18 cellular contexts compared by ENCODE assay signal in genomic region chr1:203179328-203180009, GRCh38. TPM values are rescaled to one million over a fixed set of nuclear protein-coding genes. Genes with fewer than 3 reads are reported as not detected.
"Had no signal": no experiment of that assay in that cellular context is flagged by ENCODE, and none has a peak within 500 bp of the region (broad histone marks: within the 10 kb centered on the region; RNA-seq: fewer than 3 reads in every experiment).

No MANE protein-coding gene starts in this region.

- H3K4me1 ChIP-seq: gastroesophageal sphincter, sigmoid colon had no signal

- H3K4me3 ChIP-seq: adrenal gland, cardiac muscle cell, dorsolateral prefrontal cortex, gastroesophageal sphincter, ovary, sigmoid colon, thoracic aorta had no signal

- H3K36me3 ChIP-seq: adrenal gland, cardiac muscle cell, gastroesophageal sphincter, ovary, sigmoid colon, thoracic aorta had no signal

- DNase-seq: activated CD4-positive, alpha-beta memory T cell treated with anti-CD3 and anti-CD28 coated beads for 36 hours; activated CD8-positive, alpha-beta memory T cell treated with anti-CD3 and anti-CD28 coated beads, Interleukin-2, amount 10 ng/mL, durations not matched to agents 7 days and 5 days; activated T-cell treated with anti-CD3 and anti-CD28 coated beads, Interleukin-2, amount 50 U/mL, for 24 hours; adrenal gland; erythroblast; islet precursor cell; ovary; sigmoid colon; stimulated activated CD4-positive, alpha-beta T cell treated with anti-CD3 and anti-CD28 coated beads, Interleukin-2, amount 100 ng/mL, for 24 hours; T-cell; T-helper 9 cell had no signal

- H3K27me3 Mint-ChIP-seq: activated naive CD4-positive, alpha-beta T cell treated with anti-CD3 and anti-CD28 coated beads, Interleukin-2, amount 50 U/mL, for 24 hours; natural killer cell treated with Interleukin-12 subunit alpha and Interleukin-12 subunit beta and Interleukin-15 and Interleukin-18, amount 100 ng/mL, for 72 hours had no signal

- H3K27ac ChIP-seq: adrenal gland, cardiac muscle cell, dorsolateral prefrontal cortex, gastroesophageal sphincter, ovary, sigmoid colon, thoracic aorta had no signal

- H3K9me3 ChIP-seq: adrenal gland, gastroesophageal sphincter, ovary, sigmoid colon, thoracic aorta had no signal

- H3K36me3 Mint-ChIP-seq: activated CD4-positive, alpha-beta memory T cell treated with anti-CD3 and anti-CD28 coated beads for 36 hours; activated CD8-positive, alpha-beta memory T cell treated with anti-CD3 and anti-CD28 coated beads, Interleukin-2, amount 10 ng/mL, durations not matched to agents 7 days and 5 days; activated naive CD4-positive, alpha-beta T cell treated with anti-CD3 and anti-CD28 coated beads, Interleukin-2, amount 50 U/mL, for 24 hours; natural killer cell treated with Interleukin-12 subunit alpha and Interleukin-12 subunit beta and Interleukin-15 and Interleukin-18, amount 100 ng/mL, for 72 hours; T-cell had no signal

- H3K27me3 ChIP-seq: adrenal gland, cardiac muscle cell, dorsolateral prefrontal cortex, gastroesophageal sphincter, ovary had no signal

- H3K4me1 Mint-ChIP-seq: activated CD8-positive, alpha-beta memory T cell treated with anti-CD3 and anti-CD28 coated beads, Interleukin-2, amount 10 ng/mL, durations not matched to agents 7 days and 5 days; activated naive CD4-positive, alpha-beta T cell treated with anti-CD3 and anti-CD28 coated beads, Interleukin-2, amount 50 U/mL, for 24 hours; T-cell had no signal

- H3K27ac Mint-ChIP-seq: activated CD4-positive, alpha-beta memory T cell treated with anti-CD3 and anti-CD28 coated beads for 36 hours; activated CD8-positive, alpha-beta memory T cell treated with anti-CD3 and anti-CD28 coated beads, Interleukin-2, amount 10 ng/mL, durations not matched to agents 7 days and 5 days; activated naive CD4-positive, alpha-beta T cell treated with anti-CD3 and anti-CD28 coated beads, Interleukin-2, amount 50 U/mL, for 24 hours; activated T-cell treated with anti-CD3 and anti-CD28 coated beads, Interleukin-2, amount 50 U/mL, for 24 hours; natural killer cell treated with Interleukin-12 subunit alpha and Interleukin-12 subunit beta and Interleukin-15 and Interleukin-18, amount 100 ng/mL, for 72 hours; T-cell had no signal

- H3K4me3 Mint-ChIP-seq: activated CD4-positive, alpha-beta memory T cell treated with anti-CD3 and anti-CD28 coated beads for 36 hours; activated CD8-positive, alpha-beta memory T cell treated with anti-CD3 and anti-CD28 coated beads, Interleukin-2, amount 10 ng/mL, durations not matched to agents 7 days and 5 days; activated naive CD4-positive, alpha-beta T cell treated with anti-CD3 and anti-CD28 coated beads, Interleukin-2, amount 50 U/mL, for 24 hours; activated T-cell treated with anti-CD3 and anti-CD28 coated beads, Interleukin-2, amount 50 U/mL, for 24 hours; natural killer cell treated with Interleukin-12 subunit alpha and Interleukin-12 subunit beta and Interleukin-15 and Interleukin-18, amount 100 ng/mL, for 72 hours; T-cell had no signal

- ATAC-seq: activated CD8-positive, alpha-beta memory T cell treated with anti-CD3 and anti-CD28 coated beads, Interleukin-2, amount 10 ng/mL, durations not matched to agents 7 days and 5 days; gastroesophageal sphincter; natural killer cell treated with Interleukin-12 subunit alpha and Interleukin-12 subunit beta and Interleukin-15 and Interleukin-18, amount 100 ng/mL, for 72 hours; T-cell had no signal

- H3K9me3 Mint-ChIP-seq: activated CD4-positive, alpha-beta memory T cell treated with anti-CD3 and anti-CD28 coated beads for 36 hours; activated naive CD4-positive, alpha-beta T cell treated with anti-CD3 and anti-CD28 coated beads, Interleukin-2, amount 50 U/mL, for 24 hours; activated T-cell treated with anti-CD3 and anti-CD28 coated beads, Interleukin-2, amount 50 U/mL, for 24 hours; natural killer cell treated with Interleukin-12 subunit alpha and Interleukin-12 subunit beta and Interleukin-15 and Interleukin-18, amount 100 ng/mL, for 72 hours; T-cell had no signal

RNA-seq across cellular contexts. Expression of gene MYBPH, which starts 3.8 kb away (rescaled TPM):
- total RNA-seq: activated CD4-positive, alpha-beta memory T cell treated with anti-CD3 and anti-CD28 coated beads for 36 hours; activated CD8-positive, alpha-beta memory T cell treated with anti-CD3 and anti-CD28 coated beads, Interleukin-2, amount 10 ng/mL, durations not matched to agents 7 days and 5 days; adrenal gland; gastroesophageal sphincter; natural killer cell treated with Interleukin-12 subunit alpha and Interleukin-12 subunit beta and Interleukin-15 and Interleukin-18, amount 100 ng/mL, for 72 hours; sigmoid colon; T-cell; thoracic aorta had no signal
- polyA plus RNA-seq: sigmoid colon, urinary bladder had no signal

RNA-seq across cellular contexts. Expression of gene CHI3L1, which starts 7.0 kb away (rescaled TPM):
- total RNA-seq: activated CD4-positive, alpha-beta memory T cell treated with anti-CD3 and anti-CD28 coated beads for 36 hours; activated CD8-positive, alpha-beta memory T cell treated with anti-CD3 and anti-CD28 coated beads, Interleukin-2, amount 10 ng/mL, durations not matched to agents 7 days and 5 days; cardiac muscle cell had no signal

RNA-seq across cellular contexts. Expression of gene CHIT1, which starts 50.0 kb away (rescaled TPM):
- total RNA-seq: sigmoid colon had no signal
- polyA plus RNA-seq: cardiac muscle cell, urinary bladder had no signal

RNA-seq across cellular contexts. Expression of gene ADORA1, which starts 51.9 kb away (rescaled TPM):
- total RNA-seq: activated CD4-positive, alpha-beta memory T cell treated with anti-CD3 and anti-CD28 coated beads for 36 hours; activated CD8-positive, alpha-beta memory T cell treated with anti-CD3 and anti-CD28 coated beads, Interleukin-2, amount 10 ng/mL, durations not matched to agents 7 days and 5 days; natural killer cell treated with Interleukin-12 subunit alpha and Interleukin-12 subunit beta and Interleukin-15 and Interleukin-18, amount 100 ng/mL, for 72 hours; T-cell; thoracic aorta had no signal
